ENCODE assay signal across 21 cellular contexts in genomic region chr4:84394386-84394785, GRCh38.
DNase-seq lines count a peak whose midpoint lies in the region; ATAC-seq and TF ChIP-seq lines count a peak whose summit lies in the region.
"Had no signal": no experiment of that assay in that cellular context is flagged by ENCODE, and none has a peak within 500 bp of the region (broad histone marks: within the 10 kb centered on the region; RNA-seq: fewer than 3 reads in every experiment).

No MANE protein-coding gene starts in this region.

- H3K36me3 Mint-ChIP-seq in neural progenitor cell = no peaks in the 10 kb centered on the region
- H3K36me3 Mint-ChIP-seq in activated CD8-positive, alpha-beta T cell treated with anti-CD3 and anti-CD28 coated beads, Interleukin-2, amount 10 ng/mL, durations not matched to agents 7 days and 5 days (ENCODE audit: low read depth) = no peaks in the 10 kb centered on the region
- H3K36me3 Mint-ChIP-seq: CD4-positive, CD25-positive, alpha-beta regulatory T cell; IgD-negative memory B cell; T-cell had no signal

- peaks cover 10% of the 10 kb centered on the region for H3K27me3 ChIP-seq in neural progenitor cell
- H3K27me3 ChIP-seq: BLaER1 had no signal

- no peak for ATAC-seq in activated CD8-positive, alpha-beta T cell treated with anti-CD3 and anti-CD28 coated beads, Interleukin-2, amount 10 ng/mL, durations not matched to agents 7 days and 5 days
- ATAC-seq: T-cell had no signal

- peak overlapping the region; percentile 51 for H2AFZ ChIP-seq in neural progenitor cell (replicated peaks)

- H3K4me2 ChIP-seq in neural progenitor cell = no peak overlapping the region
- H3K4me2 ChIP-seq: BLaER1, KMS-11 had no signal

- peaks cover 6% of the 10 kb centered on the region for H3K4me1 ChIP-seq in neural progenitor cell
- H3K4me1 ChIP-seq: BLaER1 had no signal

- POLR2A ChIA-PET in activated CD8-positive, alpha-beta T cell treated with anti-CD3 and anti-CD28 coated beads, Interleukin-2, amount 10 ng/mL, durations not matched to agents 7 days and 5 days (lab: Charles Lee) = no interaction called here

- no peaks in the 10 kb centered on the region for H4K20me1 ChIP-seq in neural progenitor cell (ENCODE audit: low read depth)
- H4K20me1 ChIP-seq: BLaER1 had no signal

- no peak overlapping the region for H3K9ac ChIP-seq in neural progenitor cell
- H3K9ac ChIP-seq: BLaER1, KMS-11 had no signal

- CTCF ChIA-PET in activated CD8-positive, alpha-beta T cell treated with anti-CD3 and anti-CD28 coated beads, Interleukin-2, amount 10 ng/mL, durations not matched to agents 7 days and 5 days (lab: Charles Lee) = no interaction called here

- H3K4me3 Mint-ChIP-seq in neural progenitor cell = no peak overlapping the region
- no peak overlapping the region for H3K4me3 Mint-ChIP-seq in activated CD8-positive, alpha-beta T cell treated with anti-CD3 and anti-CD28 coated beads, Interleukin-2, amount 10 ng/mL, durations not matched to agents 7 days and 5 days
- H3K4me3 Mint-ChIP-seq: CD4-positive, CD25-positive, alpha-beta regulatory T cell; H9; IgD-negative memory B cell; T-cell had no signal

- no peak overlapping the region for H3K27ac Mint-ChIP-seq in neural progenitor cell
- H3K27ac Mint-ChIP-seq in activated CD8-positive, alpha-beta T cell treated with anti-CD3 and anti-CD28 coated beads, Interleukin-2, amount 10 ng/mL, durations not matched to agents 7 days and 5 days = no peak overlapping the region
- H3K27ac Mint-ChIP-seq: CD4-positive, CD25-positive, alpha-beta regulatory T cell; H9; T-cell had no signal

- TF ChIP-seq CTCF in neural progenitor cell (IDR thresholded peaks at IDR 0.05) = no peak

- DNase-seq in HT1080 (ENCODE audit: low read depth) (peak; percentile 57), astrocyte of the hippocampus (ENCODE audit: low read depth, low spot score) (peak; percentile 1), neural progenitor cell (ENCODE audit: low spot score) (no peak), NCI-H1105 (lab: John Stamatoyannopoulos, UW) (no peak), NCI-H526 (lab: John Stamatoyannopoulos, UW) (no peak), HPDE6-E6E7 (ENCODE audit: extremely low spot score) (no peak)
- DNase-seq in activated CD8-positive, alpha-beta T cell treated with anti-CD3 and anti-CD28 coated beads, Interleukin-2, amount 10 ng/mL, durations not matched to agents 7 days and 5 days = no peak
- DNase-seq: CD4-positive, CD25-positive, alpha-beta regulatory T cell; H9; NCI-H1092; NCI-H1436 treated with DMSO at 0.1 percent for 48 hours; NCI-H187 treated with DMSO at 0.1 percent for 48 hours; NCI-H2107; NCI-H446; NCI-H526 treated with DMSO at 0.1 percent for 48 hours; SHP77; T-cell had no signal

- peaks cover 23% of the 10 kb centered on the region for H3K27me3 Mint-ChIP-seq in neural progenitor cell (ENCODE audit: insufficient read depth, low read depth)
- no peaks in the 10 kb centered on the region for H3K27me3 Mint-ChIP-seq in activated CD8-positive, alpha-beta T cell treated with anti-CD3 and anti-CD28 coated beads, Interleukin-2, amount 10 ng/mL, durations not matched to agents 7 days and 5 days (ENCODE audit: low read depth)
- H3K27me3 Mint-ChIP-seq: CD4-positive, CD25-positive, alpha-beta regulatory T cell had no signal

- H3K4me3 ChIP-seq in neural progenitor cell = no peak overlapping the region
- H3K4me3 ChIP-seq: BLaER1 had no signal

- no peak overlapping the region for H3K27ac ChIP-seq in neural progenitor cell
- H3K27ac ChIP-seq: BLaER1, KMS-11, RWPE1 had no signal

- H3K9me3 ChIP-seq in neural progenitor cell (ENCODE audit: low read depth) = no peaks in the 10 kb centered on the region
- H3K9me3 ChIP-seq: BLaER1 had no signal

- no peaks in the 10 kb centered on the region for H3K79me2 ChIP-seq in neural progenitor cell (ENCODE audit: low read depth)

- H3K9me3 Mint-ChIP-seq in neural progenitor cell = no peaks in the 10 kb centered on the region
- no peaks in the 10 kb centered on the region for H3K9me3 Mint-ChIP-seq in activated CD8-positive, alpha-beta T cell treated with anti-CD3 and anti-CD28 coated beads, Interleukin-2, amount 10 ng/mL, durations not matched to agents 7 days and 5 days (ENCODE audit: insufficient read depth)
- H3K9me3 Mint-ChIP-seq: CD4-positive, CD25-positive, alpha-beta regulatory T cell; T-cell had no signal

- H3K4me1 Mint-ChIP-seq in neural progenitor cell = peaks cover 8% of the 10 kb centered on the region
- H3K4me1 Mint-ChIP-seq in activated CD8-positive, alpha-beta T cell treated with anti-CD3 and anti-CD28 coated beads, Interleukin-2, amount 10 ng/mL, durations not matched to agents 7 days and 5 days (ENCODE audit: low read depth) = no peaks in the 10 kb centered on the region
- H3K4me1 Mint-ChIP-seq: CD4-positive, CD25-positive, alpha-beta regulatory T cell; IgD-negative memory B cell; T-cell had no signal

- H3K36me3 ChIP-seq in neural progenitor cell = no peaks in the 10 kb centered on the region
- H3K36me3 ChIP-seq: BLaER1 had no signal

- H3F3A ChIP-seq in neural progenitor cell (ENCODE audit: low read depth) = peaks cover 3% of the 10 kb centered on the region

Comparison
In these comparisons a context has a peak if more than half of its experiments do, and no peak if none do; other contexts are left out.
1. DNase-seq: peak in HT1080 (single experiment) and astrocyte of the hippocampus (single experiment); none in neural progenitor cell (single experiment), NCI-H1105 (single experiment), NCI-H526 (0 of 2), activated CD8-positive, alpha-beta T cell treated with anti-CD3 and anti-CD28 coated beads, Interleukin-2, amount 10 ng/mL, durations not matched to agents 7 days and 5 days (single experiment) and HPDE6-E6E7 (single experiment).